In genomic region chr20:47350691-47351545, GRCh38 we compare ENCODE assay signal across 10 cellular contexts. TPM values are rescaled to one million over a fixed set of nuclear protein-coding genes. Genes with fewer than 3 reads are reported as not detected.
A peak's percentile ranks its signal among the peaks of the same experiment; 100 is the strongest.
DNase-seq lines count a peak whose midpoint lies in the region; ATAC-seq and TF ChIP-seq lines count a peak whose summit lies in the region.
"Had no signal": no experiment of that assay in that cellular context is flagged by ENCODE, and none has a peak within 500 bp of the region (broad histone marks: within the 10 kb centered on the region; RNA-seq: fewer than 3 reads in every experiment).

No MANE protein-coding gene starts in this region.

- intact Hi-C loops in thyroid gland (cut with DNase I) = no loop called here

- DNase-seq in activated CD8-positive, alpha-beta memory T cell treated with anti-CD3 and anti-CD28 coated beads, Interleukin-2, amount 10 ng/mL, durations not matched to agents 7 days and 5 days = no peak
- DNase-seq in activated CD8-positive, alpha-beta memory T cell treated with anti-CD3 and anti-CD28 coated beads, Interleukin-2, amount 50 U/mL, for 48 hours = no peak
- DNase-seq in brain microvascular endothelial cell (no peak), medulla oblongata (ENCODE audit: extremely low spot score) (peak; percentile 52), thyroid gland (no peak), WTC11 (ENCODE audit: low spot score) (no peak)
- DNase-seq: activated CD4-positive, alpha-beta T cell treated with anti-CD3 and anti-CD28 coated beads for 4 hours had no signal

- H3K4me3 Mint-ChIP-seq in activated CD8-positive, alpha-beta memory T cell treated with anti-CD3 and anti-CD28 coated beads, Interleukin-2, amount 10 ng/mL, durations not matched to agents 7 days and 5 days = no peak overlapping the region
- no peak overlapping the region for H3K4me3 Mint-ChIP-seq in WTC11

- peaks cover 22% of the 10 kb centered on the region for H3K36me3 ChIP-seq in brain microvascular endothelial cell (replicated peaks)
- H3K36me3 ChIP-seq in thyroid gland = no peaks in the 10 kb centered on the region

- H3K27ac ChIP-seq in brain microvascular endothelial cell (peak overlapping the region; percentile 92), thyroid gland (peak overlapping the region; percentile 99 to 100 (median 100))

- H3K36me3 Mint-ChIP-seq in activated CD8-positive, alpha-beta memory T cell treated with anti-CD3 and anti-CD28 coated beads, Interleukin-2, amount 10 ng/mL, durations not matched to agents 7 days and 5 days = peaks cover 33% of the 10 kb centered on the region
- peaks cover 16% of the 10 kb centered on the region for H3K36me3 Mint-ChIP-seq in WTC11

- H3K27me3 ChIP-seq in brain microvascular endothelial cell (replicated peaks) = no peaks in the 10 kb centered on the region
- H3K27me3 ChIP-seq in thyroid gland = no peaks in the 10 kb centered on the region

- H3K27me3 Mint-ChIP-seq in activated CD8-positive, alpha-beta memory T cell treated with anti-CD3 and anti-CD28 coated beads, Interleukin-2, amount 10 ng/mL, durations not matched to agents 7 days and 5 days = no peaks in the 10 kb centered on the region
- H3K27me3 Mint-ChIP-seq in WTC11 (ENCODE audit: low read depth) = no peaks in the 10 kb centered on the region
- H3K27me3 Mint-ChIP-seq: naive thymus-derived CD8-positive, alpha-beta T cell had no signal

- peaks cover 91 to 100% of the 10 kb centered on the region in 2 donors for H3K4me1 ChIP-seq in thyroid gland

- peak; percentile 3 for ATAC-seq in activated CD8-positive, alpha-beta memory T cell treated with anti-CD3 and anti-CD28 coated beads, Interleukin-2, amount 10 ng/mL, durations not matched to agents 7 days and 5 days
- ATAC-seq in HG03520 (IDR thresholded peaks at IDR 0.05; ENCODE audit: unreplicated experiment) (no peak), GM21367 (IDR thresholded peaks at IDR 0.05; ENCODE audit: unreplicated experiment) (no peak), WTC11 (no peak)

- no peak for TF ChIP-seq POLR2A in thyroid gland (IDR thresholded peaks at IDR 0.05)

- no peak overlapping the region for H3K27ac Mint-ChIP-seq in activated CD8-positive, alpha-beta memory T cell treated with anti-CD3 and anti-CD28 coated beads, Interleukin-2, amount 10 ng/mL, durations not matched to agents 7 days and 5 days
- H3K27ac Mint-ChIP-seq in WTC11 = no peak overlapping the region

- H3K4me1 Mint-ChIP-seq in activated CD8-positive, alpha-beta memory T cell treated with anti-CD3 and anti-CD28 coated beads, Interleukin-2, amount 10 ng/mL, durations not matched to agents 7 days and 5 days = peaks cover 48% of the 10 kb centered on the region
- H3K4me1 Mint-ChIP-seq in WTC11 = no peaks in the 10 kb centered on the region

- no peaks in the 10 kb centered on the region for H3K9me3 ChIP-seq in thyroid gland

- H3K9me3 Mint-ChIP-seq in activated CD8-positive, alpha-beta memory T cell treated with anti-CD3 and anti-CD28 coated beads, Interleukin-2, amount 10 ng/mL, durations not matched to agents 7 days and 5 days (ENCODE audit: low read depth) = no peaks in the 10 kb centered on the region
- no peaks in the 10 kb centered on the region for H3K9me3 Mint-ChIP-seq in WTC11
- H3K9me3 Mint-ChIP-seq: naive thymus-derived CD8-positive, alpha-beta T cell had no signal

- POLR2A ChIA-PET in WTC11 (lab: Charles Lee) = interaction anchor here (1.5 to 10.3 kb wide), 5 partner anchors 8 to 33 kb away, joined by 3 to 140 read pairs (median 4); no protein-coding TSS in a partner anchor

- no peak for TF ChIP-seq CTCF in brain microvascular endothelial cell (IDR thresholded peaks at IDR 0.05; ENCODE audit: low read depth, low read length, missing control alignments)
- no peak for TF ChIP-seq CTCF in thyroid gland (IDR thresholded peaks at IDR 0.05)
- TF ChIP-seq CTCF in WTC11 (IDR thresholded peaks at IDR 0.05) = no peak

- H3K4me3 ChIP-seq in brain microvascular endothelial cell (ENCODE audit: low read depth, low read length) (no peak overlapping the region), thyroid gland (replicated peaks in 1 of 3) (no peak overlapping the region)

- whole genome bisulfite sequencing in thyroid gland, 2 donors = 57 to 69% methylated on average over 4 of the region's 4 CpGs

- CTCF ChIA-PET in activated CD8-positive, alpha-beta memory T cell treated with anti-CD3 and anti-CD28 coated beads, Interleukin-2, amount 10 ng/mL, durations not matched to agents 7 days and 5 days (lab: Charles Lee) = interaction anchor here (0.7 to 4.1 kb wide), 5 partner anchors 33 to 121 kb away, joined by 3 to 28 read pairs (median 12); no protein-coding TSS in a partner anchor
- CTCF ChIA-PET in WTC11 (lab: Charles Lee) = interaction anchor here (1.1 to 4.2 kb wide), 9 partner anchors 8 to 155 kb away, joined by 3 to 41 read pairs (median 4); no protein-coding TSS in a partner anchor

- in situ Hi-C loops in brain microvascular endothelial cell (cut with HindIII; ENCODE audit: low pct_ligation_motif_present, low sequenced_read_pairs) = no loop called here

TF ChIP-seq in WTC11, 78 proteins besides CTCF, POLR2A, EP300 and RAD21:
- no peak for TF ChIP-seq ZNF121 (CRISPR knock-in tag; IDR thresholded peaks at IDR 0.05)
- no peak for TF ChIP-seq ZNF396 (CRISPR knock-in tag; IDR thresholded peaks at IDR 0.05; ENCODE audit: borderline replicate concordance)
- TF ChIP-seq FOXP1 (CRISPR knock-in tag; IDR thresholded peaks at IDR 0.05; ENCODE audit: borderline replicate concordance) = no peak
- TF ChIP-seq ATF1 (CRISPR knock-in tag; IDR thresholded peaks at IDR 0.05) = no peak
- no peak for TF ChIP-seq RELA (CRISPR knock-in tag; IDR thresholded peaks at IDR 0.05; ENCODE audit: borderline replicate concordance)
- no peak for TF ChIP-seq AR (CRISPR knock-in tag; IDR thresholded peaks at IDR 0.05)
- TF ChIP-seq HMGXB4 (CRISPR knock-in tag; IDR thresholded peaks at IDR 0.05) = no peak
- TF ChIP-seq OVOL2 (CRISPR knock-in tag; IDR thresholded peaks at IDR 0.05; ENCODE audit: borderline replicate concordance) = no peak
- TF ChIP-seq ATF6 (CRISPR knock-in tag; IDR thresholded peaks at IDR 0.05) = no peak
- TF ChIP-seq FOXK1 (CRISPR knock-in tag; IDR thresholded peaks at IDR 0.05) = no peak
- TF ChIP-seq ZNF138 (CRISPR knock-in tag; conservative IDR thresholded peaks at IDR 0.05) = no peak
- TF ChIP-seq NFE2L1 (CRISPR knock-in tag; IDR thresholded peaks at IDR 0.05) = no peak

RNA-seq across cellular contexts. Expression of gene ZMYND8, which starts 5.6 kb away (rescaled TPM):
- 10 to 100 TPM; 39.4 to 45.2 TPM for total RNA-seq in activated CD8-positive, alpha-beta memory T cell treated with anti-CD3 and anti-CD28 coated beads, Interleukin-2, amount 10 ng/mL, durations not matched to agents 7 days and 5 days
- total RNA-seq in thyroid gland (10 to 100 TPM; 29.7 to 42.4 (median 30.9) TPM), WTC11 (2021) (114 to 149 TPM (median 127 TPM) in 3 replicates)
